Comparison of ENCODE assay signal across 27 cellular contexts in genomic region chr7:14676896-14677295, GRCh38.
A peak's percentile ranks its signal among the peaks of the same experiment; 100 is the strongest.
DNase-seq lines count a peak whose midpoint lies in the region; ATAC-seq and TF ChIP-seq lines count a peak whose summit lies in the region.
"Had no signal": no experiment of that assay in that cellular context is flagged by ENCODE, and none has a peak within 500 bp of the region (broad histone marks: within the 10 kb centered on the region; RNA-seq: fewer than 3 reads in every experiment).

No MANE protein-coding gene starts in this region.

- no peaks in the 10 kb centered on the region for H3F3A ChIP-seq in SK-N-SH (replicated peaks; ENCODE audit: insufficient read depth)

- no peak overlapping the region for H2AFZ ChIP-seq in SK-N-SH (ENCODE audit: low read depth)

- no peaks in the 10 kb centered on the region for H3K9me3 ChIP-seq in SK-N-SH
- H3K9me3 ChIP-seq: A549; BE2C; BLaER1; BLaER1 treated with 17β-estradiol and CSF1 and Interleukin-3, amounts not matched to agents 10 nM and 100 nM; Caco-2 had no signal

- H3K27me3 ChIP-seq in SK-N-SH (ENCODE audit: insufficient read depth) = no peaks in the 10 kb centered on the region
- H3K27me3 ChIP-seq: BE2C; BLaER1; BLaER1 treated with 17β-estradiol and CSF1 and Interleukin-3, amounts not matched to agents 10 nM and 100 nM had no signal

- H3K9me2 ChIP-seq in SK-N-SH = no peaks in the 10 kb centered on the region

- H3K27ac ChIP-seq in SK-N-SH (ENCODE audit: low read depth in 2 of 2, low read length in 1 of 2) = peak overlapping the region in 1 of 2 experiments; percentile 39; a peak in 1 of 4 replicates
- H3K27ac ChIP-seq: 22Rv1; A549; BLaER1; BLaER1 treated with 17β-estradiol and CSF1 and Interleukin-3, amounts not matched to agents 10 nM and 100 nM; C4-2B had no signal

- peak in 1 of 2 experiments; percentile 91; a peak in 1 of 4 replicates for TF ChIP-seq EP300 in SK-N-SH (IDR thresholded peaks at IDR 0.05; ENCODE audit: borderline replicate concordance in 1 of 2, low read depth in 1 of 2, low read length in 1 of 2)

- no peak for TF ChIP-seq CTCF in SK-N-SH (IDR thresholded peaks at IDR 0.05)

- peaks cover 0 to 7% of the 10 kb centered on the region in 2 experiments for H3K36me3 ChIP-seq in SK-N-SH (replicated peaks in 1 of 2; ENCODE audit: control insufficient read depth in 1 of 2, insufficient read depth in 2 of 2, low read length in 1 of 2)
- H3K36me3 ChIP-seq: BE2C; BLaER1; BLaER1 treated with 17β-estradiol and CSF1 and Interleukin-3, amounts not matched to agents 10 nM and 100 nM had no signal

- 91% methylated on average over 1 of the region's 1 CpG for WGBS in SK-N-SH (ENCODE audit: low lambda C conversion rate)

- no peak for DNase-seq in SK-N-SH
- DNase-seq: 8988T; ACHN; AML-193; BE2C; C1 segment of cervical spinal cord; Caco-2; Calu3; CD4-positive, alpha-beta memory T cell; CD4-positive, alpha-beta T cell; CD4-positive, CD25-positive, alpha-beta regulatory T cell; CD8-positive, alpha-beta memory T cell; CD8-positive, alpha-beta T cell; COR-L47; DMS 273 treated with DMSO at 0.1 percent for 48 hours; DMS153; DMS53; DMS79; DMS79 treated with DMSO at 0.1 percent for 48 hours; DND-41; EL had no signal

- no peak for ATAC-seq in SK-N-SH treated with all-trans-retinoic acid at 6 μM for 48 hours
- ATAC-seq: A549; CD8-positive, alpha-beta T cell had no signal

- no peaks in the 10 kb centered on the region for H4K20me1 ChIP-seq in SK-N-SH (ENCODE audit: insufficient read depth)
- H4K20me1 ChIP-seq: BLaER1; BLaER1 treated with 17β-estradiol and CSF1 and Interleukin-3, amounts not matched to agents 10 nM and 100 nM had no signal

- no peak for TF ChIP-seq RAD21 in SK-N-SH (IDR thresholded peaks at IDR 0.05; ENCODE audit: low read length)

- H3K4me1 ChIP-seq in SK-N-SH (ENCODE audit: control insufficient read depth in 1 of 2, insufficient read depth in 2 of 2, low read depth in 1 of 2, low read length in 1 of 2) = peaks cover 0 to 9% of the 10 kb centered on the region in 2 experiments; a peak in 2 of 4 replicates
- H3K4me1 ChIP-seq: A549; BLaER1; BLaER1 treated with 17β-estradiol and CSF1 and Interleukin-3, amounts not matched to agents 10 nM and 100 nM; Caco-2 had no signal

- no peak overlapping the region for H3K9ac ChIP-seq in SK-N-SH
- H3K9ac ChIP-seq: BLaER1; BLaER1 treated with 17β-estradiol and CSF1 and Interleukin-3, amounts not matched to agents 10 nM and 100 nM had no signal

- H3K4me3 ChIP-seq in SK-N-SH (ENCODE audit: low read depth in 2 of 2, low read length in 1 of 2) = no peak overlapping the region
- H3K4me3 ChIP-seq: A549; BLaER1; BLaER1 treated with 17β-estradiol and CSF1 and Interleukin-3, amounts not matched to agents 10 nM and 100 nM had no signal

- POLR2A ChIA-PET in SK-N-SH (lab: Yijun Ruan, JAX) = no interaction called here

- no peak overlapping the region for H3K4me2 ChIP-seq in SK-N-SH
- H3K4me2 ChIP-seq: A549; BLaER1; BLaER1 treated with 17β-estradiol and CSF1 and Interleukin-3, amounts not matched to agents 10 nM and 100 nM had no signal

- CTCF ChIA-PET in SK-N-SH (lab: Yijun Ruan, JAX) = interaction anchor here (0.6 to 5.8 kb wide), 9 partner anchors 10 to 1398 kb away, joined by 3 to 40 read pairs (median 3); no protein-coding TSS in a partner anchor

- no peaks in the 10 kb centered on the region; the same call in 1 of the 2 replicates for H3K79me2 ChIP-seq in SK-N-SH (ENCODE audit: insufficient read depth)

TF ChIP-seq in SK-N-SH, 30 proteins besides CTCF, POLR2A, EP300 and RAD21:
- TF ChIP-seq POLR2AphosphoS5 (IDR thresholded peaks at IDR 0.05; ENCODE audit: low read depth, low read length) (no peak), CHD2 (IDR thresholded peaks at IDR 0.05; ENCODE audit: low read length, partially characterized antibody) (peak; percentile 13), RCOR1 (IDR thresholded peaks at IDR 0.05; ENCODE audit: low read length) (peak; percentile 90; the same call in 1 of the 2 replicates), USF2 (IDR thresholded peaks at IDR 0.05; ENCODE audit: borderline replicate concordance, low read depth, low read length) (no peak), MXI1 (IDR thresholded peaks at IDR 0.05; ENCODE audit: low read depth, low read length) (peak; percentile 48; the same call in 1 of the 2 replicates)
TF ChIP-seq in SK-N-SH: peak in this region for 3.

TF ChIP-seq in SK-N-SH treated with all-trans-retinoic acid at 6 μM for 48 hours, 23 proteins besides CTCF, POLR2A, EP300 and RAD21:
- TF ChIP-seq TSHZ2 (CRISPR knock-in tag; IDR thresholded peaks at IDR 0.05) (no peak), SNAI2 (CRISPR knock-in tag; IDR thresholded peaks at IDR 0.05) (no peak), CSDC2 (CRISPR knock-in tag; IDR thresholded peaks at IDR 0.05) (no peak), ARNTL (CRISPR knock-in tag; IDR thresholded peaks at IDR 0.05; ENCODE audit: borderline replicate concordance, low read depth) (no peak), ZC3H10 (CRISPR knock-in tag; IDR thresholded peaks at IDR 0.05) (no peak), GLIS3 (CRISPR knock-in tag; IDR thresholded peaks at IDR 0.05) (no peak), ZNF8 (CRISPR knock-in tag; IDR thresholded peaks at IDR 0.05) (no peak), ZNF70 (CRISPR knock-in tag; IDR thresholded peaks at IDR 0.05) (no peak), OSR1 (CRISPR knock-in tag; IDR thresholded peaks at IDR 0.05) (no peak), PPARA (CRISPR knock-in tag; IDR thresholded peaks at IDR 0.05; ENCODE audit: borderline replicate concordance) (no peak)
